In the genomic region with DNA sequence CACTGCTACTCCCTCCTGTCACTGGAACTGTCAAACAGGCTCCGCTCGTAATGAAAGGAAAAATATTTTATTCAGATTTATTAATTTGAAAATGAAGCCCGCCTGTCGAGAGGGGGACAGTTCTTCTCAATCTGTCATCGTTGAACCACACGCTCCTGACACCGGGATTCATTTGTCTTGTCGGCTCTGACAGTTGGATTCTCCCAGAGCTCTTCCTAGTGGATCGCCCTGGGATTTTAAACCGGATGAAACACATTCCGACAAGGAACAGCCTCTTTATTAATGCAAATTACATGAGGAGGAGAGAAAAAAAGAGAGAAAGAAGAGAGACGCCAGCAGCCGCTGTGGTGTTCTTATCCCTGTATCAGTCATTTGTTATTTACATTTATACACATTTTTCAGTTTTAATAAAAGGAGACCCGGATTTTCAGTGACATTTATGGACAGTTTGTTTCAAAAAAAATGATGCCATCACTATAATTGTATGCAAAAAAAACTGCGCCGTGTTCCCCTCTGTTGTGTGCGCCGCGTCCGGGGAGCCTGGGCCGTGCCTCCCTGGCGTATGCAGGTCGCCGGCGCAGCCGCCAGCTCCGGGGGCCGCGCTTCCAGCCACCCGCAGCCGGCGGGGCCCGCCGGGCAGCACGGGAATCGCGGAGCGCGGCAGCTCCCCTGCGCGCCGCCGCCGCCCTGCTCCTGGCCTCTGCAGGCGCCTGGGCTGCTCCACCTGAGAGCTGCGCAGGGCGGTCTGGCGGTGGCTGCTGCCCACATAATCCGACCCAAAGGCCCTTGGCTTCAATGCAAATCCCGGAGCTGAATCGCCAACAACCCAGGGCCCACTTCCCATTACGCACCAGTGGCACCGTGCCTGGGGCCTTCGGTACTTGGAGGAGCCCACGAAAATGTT, we compare ENCODE assay signal across 9 cellular contexts.
A peak's percentile ranks its signal among the peaks of the same experiment; 100 is the strongest.
DNase-seq lines count a peak whose midpoint lies in the region; ATAC-seq and TF ChIP-seq lines count a peak whose summit lies in the region.
"Had no signal": no experiment of that assay in that cellular context is flagged by ENCODE, and none has a peak within 500 bp of the region (broad histone marks: within the 10 kb centered on the region; RNA-seq: fewer than 3 reads in every experiment).

No MANE protein-coding gene starts in this region.

- no peak overlapping the region for H4K5ac ChIP-seq in H9 (ENCODE audit: insufficient read length, low read depth, low read length)

- no peak overlapping the region for H2AK5ac ChIP-seq in H9 (ENCODE audit: insufficient read length, low read length)

- no peaks in the 10 kb centered on the region for H3K79me1 ChIP-seq in H9 (ENCODE audit: insufficient read depth, low read depth, low read length, poor library complexity, severe bottlenecking)

- peak overlapping the region; percentile 59 to 74 for H3K4me3 Mint-ChIP-seq in H9

- H3T11ph ChIP-seq in H9 (ENCODE audit: low read length), result no peak overlapping the region

- no peaks in the 10 kb centered on the region for H3K9me3 ChIP-seq in H9 (ENCODE audit: control insufficient read depth, low read depth, low read length)

- H4K20me1 ChIP-seq in H9 (ENCODE audit: control insufficient read depth, insufficient read depth, insufficient read length), result no peaks in the 10 kb centered on the region

- no peak overlapping the region for H2AFZ ChIP-seq in H9 (ENCODE audit: low read length)

- DNase-seq in H9 (peak; percentile 63), anterior cingulate cortex (lab: John Stamatoyannopoulos, UW) (peak in 34 of 58 donors; percentile 0 to 60 (median 8)), hippocampal formation (lab: John Stamatoyannopoulos, UW) (peak; percentile 3 to 9), retinal pigment epithelial cell (ENCODE audit: low read depth) (no peak), NAMALWA (ENCODE audit: low spot score) (no peak)
- no peak for DNase-seq in stimulated activated naive CD8-positive, alpha-beta T cell treated with anti-CD3 and anti-CD28 coated beads, Interleukin-15, Interleukin-2, amounts not matched to agents 100 U/mL and 50 U/mL, for 24 hours
- DNase-seq: effector memory CD4-positive, alpha-beta T cell had no signal

- H3K27ac ChIP-seq in H9 (ENCODE audit: insufficient read length, low read depth, low read length), result no peak overlapping the region

- peak overlapping the region; percentile 47 for H3K4me3 ChIP-seq in retinal pigment epithelial cell (ENCODE audit: low read length)

- H2BK120ac ChIP-seq in H9 (ENCODE audit: low read depth, low read length, poor library complexity, severe bottlenecking), result no peak overlapping the region

- no peaks in the 10 kb centered on the region for H3K36me3 Mint-ChIP-seq in H9 (ENCODE audit: insufficient read depth in 1 of 3, low read depth in 3 of 3)

- H3K4me2 ChIP-seq in H9 (ENCODE audit: insufficient read depth, insufficient read length, low read length), result peak overlapping the region; percentile 37

- WGBS in H9 (ENCODE audit: extremely low coverage, insufficient read length, low lambda C conversion rate), result no CpG with 5 or more reads among the region's 55 CpGs

- H2BK12ac ChIP-seq in H9 (ENCODE audit: insufficient read length, low read depth, low read length), result no peak overlapping the region

- H3K23ac ChIP-seq in H9 (ENCODE audit: insufficient read length, low read depth, low read length), result no peak overlapping the region

- peaks cover 5% of the 10 kb centered on the region for H3K23me2 ChIP-seq in H9 (ENCODE audit: insufficient read length, low read depth, low read length, poor library complexity, severe bottlenecking)

- no peaks in the 10 kb centered on the region for H3K4me1 ChIP-seq in H9 (ENCODE audit: insufficient read depth, low read length)

- no peaks in the 10 kb centered on the region for H3K79me2 ChIP-seq in H9 (ENCODE audit: insufficient read depth, low read length)

- H3K4me1 Mint-ChIP-seq in H9, result peaks cover 8 to 10% of the 10 kb centered on the region in 2 experiments

- no peaks in the 10 kb centered on the region for H3K9me3 Mint-ChIP-seq in H9

- no peak overlapping the region for H3K56ac ChIP-seq in H9 (ENCODE audit: insufficient read length, low read depth, low read length)

- no peak overlapping the region for H4K8ac ChIP-seq in H9 (replicated peaks; ENCODE audit: insufficient read length, low read depth, low read length)

- H3K27me3 Mint-ChIP-seq in H9 (ENCODE audit: low read depth), result peaks cover 37% of the 10 kb centered on the region

- TF ChIP-seq CTCF in H9 (conservative IDR thresholded peaks at IDR 0.05) (no peak), retinal pigment epithelial cell (conservative IDR thresholded peaks at IDR 0.05; ENCODE audit: low read depth, low read length) (no peak)

- no peak overlapping the region for H3K14ac ChIP-seq in H9 (ENCODE audit: insufficient read depth, low read length)

- no peak overlapping the region for H3K9ac ChIP-seq in H9 (ENCODE audit: extremely low read depth, insufficient read length, low read length)

- H2BK5ac ChIP-seq in H9 (ENCODE audit: insufficient read length, low read length), result no peak overlapping the region

- H3K27me3 ChIP-seq in H9 (ENCODE audit: insufficient read depth, low read length), result no peaks in the 10 kb centered on the region

- H3K27ac Mint-ChIP-seq in H9, result no peak overlapping the region

- no peak overlapping the region for H2BK20ac ChIP-seq in H9 (ENCODE audit: low read depth, low read length, poor library complexity, severe bottlenecking)

- ATAC-seq in GM18861 (IDR thresholded peaks at IDR 0.05; ENCODE audit: unreplicated experiment) (no peak), HG03469 (IDR thresholded peaks at IDR 0.05; ENCODE audit: unreplicated experiment) (no peak)
- ATAC-seq in stimulated activated naive CD8-positive, alpha-beta T cell treated with anti-CD3 and anti-CD28 coated beads, Interleukin-15, Interleukin-2, amounts not matched to agents 100 U/mL and 50 U/mL, for 24 hours, result no peak

- no peak overlapping the region for H4K91ac ChIP-seq in H9 (ENCODE audit: insufficient read length, low read depth, low read length)

- H3K4ac ChIP-seq in H9 (ENCODE audit: low read depth, low read length), result no peak overlapping the region

- H2BK15ac ChIP-seq in H9 (ENCODE audit: low read depth, low read length), result no peak overlapping the region

- H3K18ac ChIP-seq in H9 (ENCODE audit: insufficient read length, low read depth, low read length), result no peak overlapping the region

Comparison
In these comparisons a context has a peak if more than half of its experiments do, and no peak if none do; other contexts are left out.
1. DNase-seq: peak in H9 (single experiment), anterior cingulate cortex (34 of 58) and hippocampal formation (2 of 2); none in retinal pigment epithelial cell (single experiment), stimulated activated naive CD8-positive, alpha-beta T cell treated with anti-CD3 and anti-CD28 coated beads, Interleukin-15, Interleukin-2, amounts not matched to agents 100 U/mL and 50 U/mL, for 24 hours (single experiment) and NAMALWA (single experiment).